Comparison of ENCODE assay signal across 18 cellular contexts in the genomic region with DNA sequence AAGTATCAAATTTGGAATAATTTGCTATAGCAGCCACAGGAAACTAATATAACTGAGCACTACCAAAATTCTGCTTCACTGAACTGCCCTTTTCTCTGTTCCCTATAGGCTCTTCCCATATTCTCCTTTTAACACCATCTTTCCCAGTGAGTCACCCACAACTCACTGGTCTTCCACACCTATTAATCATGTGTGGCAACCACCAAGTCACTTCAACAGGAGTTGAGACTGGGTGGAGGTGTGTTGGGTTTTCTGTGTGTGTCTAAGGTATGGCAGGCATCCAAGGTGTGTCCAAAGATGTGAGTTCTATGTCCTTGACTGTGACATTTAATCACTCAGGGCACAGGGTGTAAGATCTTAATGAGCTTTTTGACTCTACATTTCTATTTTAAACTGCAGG.
DNase-seq lines count a peak whose midpoint lies in the region; ATAC-seq and TF ChIP-seq lines count a peak whose summit lies in the region.
"Had no signal": no experiment of that assay in that cellular context is flagged by ENCODE, and none has a peak within 500 bp of the region (broad histone marks: within the 10 kb centered on the region; RNA-seq: fewer than 3 reads in every experiment).

No MANE protein-coding gene starts in this region.

- peak; percentile 33 for DNase-seq in GM23248
- peak; percentile 75 for DNase-seq in RWPE1 (ENCODE audit: low spot score)
- peak; percentile 52 for DNase-seq in epithelial cell of prostate (ENCODE audit: low read depth, low spot score)
- DNase-seq in type B pancreatic cell (ENCODE audit: extremely low spot score, unreplicated experiment): no peak
- DNase-seq in right cardiac atrium: no peak
- DNase-seq: ACHN, COR-L47, HFFc6, NCI-H1417 treated with DMSO at 0.1 percent for 48 hours, NCI-H2029 treated with DMSO at 0.1 percent for 48 hours, NCI-H510A, NCI-H774, PC-9, Right ventricle myocardium superior had no signal

- H2AFZ ChIP-seq in GM23248: no peak overlapping the region
- H2AFZ ChIP-seq: PC-9 had no signal

- H3K4me1 Mint-ChIP-seq in type B pancreatic cell (ENCODE audit: unreplicated experiment): peaks cover 8% of the 10 kb centered on the region
- H3K4me1 Mint-ChIP-seq: IgD-negative memory B cell had no signal

- H3K27me3 Mint-ChIP-seq in type B pancreatic cell: peaks cover 3% of the 10 kb centered on the region
- H3K27me3 Mint-ChIP-seq: IgD-negative memory B cell had no signal

- no peak for TF ChIP-seq CTCF in RWPE1 (conservative IDR thresholded peaks at IDR 0.05; ENCODE audit: low read depth)
- TF ChIP-seq CTCF in type B pancreatic cell (conservative IDR thresholded peaks at IDR 0.05): no peak

- peak overlapping the region; percentile 89 for H3K27ac Mint-ChIP-seq in type B pancreatic cell
- H3K27ac Mint-ChIP-seq: HFFc6, IgD-negative memory B cell had no signal

- intact Hi-C loops in right cardiac atrium (cut with DNase I): no loop called here

- no peaks in the 10 kb centered on the region for H3F3A ChIP-seq in GM23248 (ENCODE audit: insufficient read depth)

- no peaks in the 10 kb centered on the region for H4K20me1 ChIP-seq in GM23248 (ENCODE audit: insufficient read depth)

- CTCF ChIA-PET in RWPE1 (lab: Yijun Ruan, JAX): no interaction called here

- H3K27ac ChIP-seq in GM23248: no peak overlapping the region
- no peak overlapping the region for H3K27ac ChIP-seq in RWPE1
- no peak overlapping the region for H3K27ac ChIP-seq in epithelial cell of prostate
- no peak overlapping the region for H3K27ac ChIP-seq in right cardiac atrium (ENCODE audit: low read length)
- H3K27ac ChIP-seq: PC-9, SK-N-MC had no signal

- H3K36me3 ChIP-seq in GM23248 (ENCODE audit: low read depth): no peaks in the 10 kb centered on the region

- no peak overlapping the region for H3K4me3 ChIP-seq in GM23248
- no peak overlapping the region for H3K4me3 ChIP-seq in right cardiac atrium (ENCODE audit: low read length)
- H3K4me3 ChIP-seq: PC-9, SK-N-MC had no signal

- H3K9me3 ChIP-seq in GM23248 (ENCODE audit: low read depth): no peaks in the 10 kb centered on the region
- no peaks in the 10 kb centered on the region for H3K9me3 ChIP-seq in right cardiac atrium (ENCODE audit: control insufficient read depth, low read length)

- in situ Hi-C loops in GM23248 (cut with MboI): no loop called here

- H3K9me3 Mint-ChIP-seq in type B pancreatic cell: peaks cover 4% of the 10 kb centered on the region
- H3K9me3 Mint-ChIP-seq: HFFc6 had no signal

- H3K4me1 ChIP-seq in GM23248 (ENCODE audit: insufficient read depth): peaks cover 6% of the 10 kb centered on the region; the same call in 1 of the 2 replicates
- H3K4me1 ChIP-seq in right cardiac atrium (ENCODE audit: control insufficient read depth, insufficient read depth, low read length): no peaks in the 10 kb centered on the region

- no peaks in the 10 kb centered on the region for H3K9me2 ChIP-seq in GM23248 (ENCODE audit: insufficient read depth)

- H3K4me2 ChIP-seq in GM23248 (ENCODE audit: unreplicated experiment): no peak overlapping the region
- H3K4me2 ChIP-seq: PC-9 had no signal

- H3K4me3 Mint-ChIP-seq in type B pancreatic cell: peak overlapping the region; percentile 20
- H3K4me3 Mint-ChIP-seq: HFFc6, IgD-negative memory B cell had no signal

- H3K27me3 ChIP-seq in GM23248 (replicated peaks; ENCODE audit: insufficient read depth): no peaks in the 10 kb centered on the region
- no peaks in the 10 kb centered on the region for H3K27me3 ChIP-seq in right cardiac atrium (ENCODE audit: control insufficient read depth, insufficient read depth)

- no peak for ATAC-seq in GM19455 (IDR thresholded peaks at IDR 0.05; ENCODE audit: unreplicated experiment)
- ATAC-seq in right cardiac atrium: no peak
- no peak for ATAC-seq in GM21825 (IDR thresholded peaks at IDR 0.05; ENCODE audit: unreplicated experiment)

- POLR2A ChIA-PET in RWPE1 (lab: Yijun Ruan, JAX; ENCODE audit: low non-redundant PET): no interaction called here

- H3K9ac ChIP-seq in GM23248: no peak overlapping the region

- H3K79me2 ChIP-seq in GM23248 (ENCODE audit: insufficient read depth): no peaks in the 10 kb centered on the region

- peaks cover 3% of the 10 kb centered on the region for H3K36me3 Mint-ChIP-seq in type B pancreatic cell
- H3K36me3 Mint-ChIP-seq: IgD-negative memory B cell had no signal

Comparison
In these comparisons a context has a peak if more than half of its experiments do, and no peak if none do; other contexts are left out.
1. DNase-seq: peak in GM23248 (single experiment), RWPE1 (single experiment) and epithelial cell of prostate (single experiment); none in type B pancreatic cell (single experiment) and right cardiac atrium (0 of 3).